In genomic region chr15:76953913-76954312, GRCh38 we compare ENCODE assay signal across 25 cellular contexts. TPM values are rescaled to one million over a fixed set of nuclear protein-coding genes. Genes with fewer than 3 reads are reported as not detected.
"Had no signal": no experiment of that assay in that cellular context is flagged by ENCODE, and none has a peak within 500 bp of the region (broad histone marks: within the 10 kb centered on the region; RNA-seq: fewer than 3 reads in every experiment).

No MANE protein-coding gene starts in this region.

- H3K4me3 ChIP-seq: colonic mucosa, K562, PC-9 had no signal

- H3K27ac Mint-ChIP-seq: activated CD4-positive, alpha-beta memory T cell treated with anti-CD3 and anti-CD28 coated beads for 36 hours; activated CD4-positive, alpha-beta T cell treated with anti-CD3 and anti-CD28 coated beads, Interleukin-2, amount 10 ng/mL, durations not matched to agents 7 days and 5 days; activated naive CD4-positive, alpha-beta T cell treated with anti-CD3 and anti-CD28 coated beads, Interleukin-2, amount 50 U/mL, for 72 hours; activated naive CD8-positive, alpha-beta T cell treated with anti-CD3 and anti-CD28 coated beads, Interleukin-2, amount 50 U/mL, for 24 hours; brain; T-helper 1 cell treated with Interleukin-12 subunit alpha and Interleukin-12 subunit beta and Interleukin-4 antibody, amounts not matched to agents 30 μg/mL and 1 μg/mL, for 36 hours had no signal

- H2AFZ ChIP-seq: PC-9 had no signal

- H3K27ac ChIP-seq: colonic mucosa, PC-9 had no signal

- DNase-seq: activated CD4-positive, alpha-beta memory T cell treated with anti-CD3 and anti-CD28 coated beads for 36 hours; activated CD4-positive, alpha-beta T cell treated with anti-CD3 and anti-CD28 coated beads, Interleukin-2, amount 10 ng/mL, durations not matched to agents 7 days and 5 days; activated CD4-positive, CD25-positive, alpha-beta regulatory T cell; activated CD8-positive, alpha-beta memory T cell treated with anti-CD3 and anti-CD28 coated beads for 24 hours; activated effector memory CD4-positive, alpha-beta T cell treated with anti-CD3 and anti-CD28 coated beads, Interleukin-2, amount 50 U/mL, for 16 hours; activated naive CD4-positive, alpha-beta T cell treated with Interleukin-2 at 50 U/mL for 16 hours; activated naive CD8-positive, alpha-beta T cell treated with anti-CD3 and anti-CD28 coated beads, Interleukin-2, amount 50 U/mL, for 24 hours; activated T-cell treated with anti-CD3 and anti-CD28 coated beads, Interleukin-2, amount 50 U/mL, for 4 hours; amniotic stem cell; colonic mucosa; Kasumi-1; NCI-H1105; NCI-H1694 treated with DMSO at 0.1 percent for 48 hours; NCI-H2029 treated with DMSO at 0.1 percent for 48 hours; NCI-H345; NCI-H510A; PC-9; SIG-M5; T-helper 9 cell had no signal

- H3K27me3 ChIP-seq: colonic mucosa had no signal

- ATAC-seq: activated naive CD4-positive, alpha-beta T cell treated with anti-CD3 and anti-CD28 coated beads, Interleukin-2, amount 50 U/mL, for 72 hours; activated naive CD8-positive, alpha-beta T cell treated with anti-CD3 and anti-CD28 coated beads, Interleukin-2, amount 50 U/mL, for 24 hours; activated T-cell treated with anti-CD3 and anti-CD28 coated beads, Interleukin-2, amount 50 U/mL, for 4 hours; K562 had no signal

- H3K36me3 ChIP-seq: colonic mucosa had no signal

- H3K4me2 ChIP-seq: PC-9 had no signal

- H3K36me3 Mint-ChIP-seq: activated naive CD4-positive, alpha-beta T cell treated with anti-CD3 and anti-CD28 coated beads, Interleukin-2, amount 50 U/mL, for 72 hours had no signal

- H3K27me3 Mint-ChIP-seq: activated CD4-positive, alpha-beta memory T cell treated with anti-CD3 and anti-CD28 coated beads for 36 hours; activated CD4-positive, alpha-beta T cell treated with anti-CD3 and anti-CD28 coated beads, Interleukin-2, amount 10 ng/mL, durations not matched to agents 7 days and 5 days; activated naive CD8-positive, alpha-beta T cell treated with anti-CD3 and anti-CD28 coated beads, Interleukin-2, amount 50 U/mL, for 24 hours had no signal

- H3K9me3 ChIP-seq: colonic mucosa had no signal

- H3K4me3 Mint-ChIP-seq: activated CD4-positive, alpha-beta memory T cell treated with anti-CD3 and anti-CD28 coated beads for 36 hours; activated CD4-positive, alpha-beta T cell treated with anti-CD3 and anti-CD28 coated beads, Interleukin-2, amount 10 ng/mL, durations not matched to agents 7 days and 5 days; activated naive CD8-positive, alpha-beta T cell treated with anti-CD3 and anti-CD28 coated beads, Interleukin-2, amount 50 U/mL, for 24 hours; activated T-cell treated with anti-CD3 and anti-CD28 coated beads, Interleukin-2, amount 50 U/mL, for 4 hours; brain; T-helper 1 cell treated with Interleukin-12 subunit alpha and Interleukin-12 subunit beta and Interleukin-4 antibody, amounts not matched to agents 30 μg/mL and 1 μg/mL, for 36 hours had no signal

- H3K4me1 ChIP-seq: colonic mucosa had no signal

RNA-seq across cellular contexts. Expression of gene PSTPIP1, which starts 41.0 kb away (rescaled TPM):
- total RNA-seq: astrocyte, K562, PC-9, RPMI7951 had no signal
- polyA plus RNA-seq: K562 had no signal
